In the genomic region with DNA sequence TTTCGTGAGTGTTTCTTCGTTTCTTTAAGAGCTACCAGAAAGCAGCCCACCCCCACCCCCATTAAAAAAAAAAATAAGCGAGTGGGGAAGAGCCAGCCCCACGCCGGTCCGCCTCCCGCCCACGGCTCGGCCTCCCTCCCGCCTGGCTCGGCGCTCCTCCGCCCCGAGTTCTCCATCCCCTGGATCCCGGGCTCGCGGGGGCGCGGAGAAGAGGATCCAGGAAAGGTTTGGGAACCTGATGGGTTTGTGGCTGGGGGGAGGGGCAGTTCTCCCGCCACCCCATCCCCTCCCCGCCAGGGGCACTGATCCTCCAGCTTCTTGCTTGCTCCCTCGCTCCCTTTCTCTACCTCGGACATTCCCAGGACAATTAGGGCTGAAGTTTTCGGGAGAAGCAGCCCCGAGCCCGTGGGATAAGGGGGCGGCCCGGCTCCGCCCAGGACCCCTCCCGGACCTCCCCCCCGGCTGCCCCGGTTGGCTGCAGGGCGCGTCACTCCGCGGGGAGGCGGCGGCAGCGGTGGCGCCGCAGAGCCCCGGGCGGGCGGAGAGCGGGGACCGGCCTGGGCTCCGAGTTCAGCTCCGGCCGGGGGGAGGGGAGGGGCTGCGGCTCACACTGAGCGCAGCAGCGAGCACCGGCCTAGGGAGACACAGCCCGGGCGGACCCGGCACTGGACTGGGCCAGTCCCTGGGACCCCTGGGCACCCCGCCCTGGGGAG, we compare ENCODE assay signal across 8 cellular contexts. TPM values are rescaled to one million over a fixed set of nuclear protein-coding genes. Genes with fewer than 3 reads are reported as not detected.
DNase-seq lines count a peak whose midpoint lies in the region; ATAC-seq and TF ChIP-seq lines count a peak whose summit lies in the region.

No MANE protein-coding gene starts in this region.

- WGBS in body of pancreas, 2 donors = 0 to 1% methylated on average over 16 to 56 of the region's 57 CpGs
- 1 to 7% (median 2%) methylated on average over 23 to 57 of the region's 57 CpGs for WGBS in stomach, 5 donors

- TF ChIP-seq EP300 in stomach (IDR thresholded peaks at IDR 0.05) = no peak

- H3K36me3 ChIP-seq in body of pancreas (replicated peaks in 1 of 2; ENCODE audit: insufficient read depth in 1 of 2, low read depth in 2 of 2) (no peaks in the 10 kb centered on the region), stomach (no peaks in the 10 kb centered on the region)

- H3K4me3 ChIP-seq in body of pancreas (peak overlapping the region in 1 of 2 donors; percentile 22), stomach (peak overlapping the region; percentile 32 to 53 (median 46))

- TF ChIP-seq CTCF in body of pancreas (IDR thresholded peaks at IDR 0.05) (no peak), stomach (IDR thresholded peaks at IDR 0.05) (no peak)

- TF ChIP-seq POLR2A in body of pancreas (IDR thresholded peaks at IDR 0.05) = no peak
- no peak for TF ChIP-seq POLR2A in stomach (IDR thresholded peaks at IDR 0.05)

- no peaks in the 10 kb centered on the region for H3K9me3 ChIP-seq in body of pancreas
- H3K9me3 ChIP-seq in stomach = peaks cover 0 to 19% (median 0%) of the 10 kb centered on the region in 4 donors

- H3K4me1 ChIP-seq in body of pancreas = peaks cover 42% of the 10 kb centered on the region
- H3K4me1 ChIP-seq in stomach = peaks cover 39 to 72% (median 54%) of the 10 kb centered on the region in 4 donors

- ATAC-seq in body of pancreas (peak; percentile 74), GM21717 (IDR thresholded peaks at IDR 0.05; ENCODE audit: unreplicated experiment) (no peak), HG03175 (IDR thresholded peaks at IDR 0.05; ENCODE audit: unreplicated experiment) (no peak), GM18870 (IDR thresholded peaks at IDR 0.05; ENCODE audit: unreplicated experiment) (no peak)

- intact Hi-C loops in body of pancreas (cut with DNase I) = loop anchor here (10.0 kb wide), 1 partner anchor 233 kb away; no protein-coding TSS in a partner anchor
- intact Hi-C loops in stomach (cut with DNase I; ENCODE audit: low total_unique reads) = no loop called here

- DNase-seq in SKM-1 treated with dmso at 0.1 percent for 144 hours (lab: John Stamatoyannopoulos, UW; ENCODE audit: unreplicated experiment) = peak; percentile 44
- DNase-seq in SKM-1 (lab: John Stamatoyannopoulos, UW; ENCODE audit: unreplicated experiment) = no peak
- DNase-seq in body of pancreas = peak; percentile 22 to 59 (median 40)
- DNase-seq in iPS-NIHi11 (ENCODE audit: low spot score) = peak; percentile 87
- peak; percentile 34 for DNase-seq in stomach

- peaks cover 4 to 58% of the 10 kb centered on the region in 2 donors for H3K27me3 ChIP-seq in body of pancreas
- H3K27me3 ChIP-seq in stomach = peaks cover 53 to 98% (median 77%) of the 10 kb centered on the region in 3 donors

- H3K27ac ChIP-seq in body of pancreas (peak overlapping the region in 2 of 4 donors; percentile 18 to 53), stomach (peak overlapping the region; percentile 64 to 83 (median 73))

RNA-seq across cellular contexts. Expression of gene SALL1, which starts 1.0 kb away (rescaled TPM):
- total RNA-seq in body of pancreas (under 1 TPM in 1 of 2 donors, not detected in 1; 0.52 TPM), stomach (1 to 10 TPM in 1 of 5 donors, under 1 TPM in 2, not detected in 2; 0.45 to 1.0 (median 0.92) TPM)
- 1 to 10 TPM in 2 of 3 donors, under 1 TPM in 1; 0.43 to 6.3 (median 2.6) TPM for polyA plus RNA-seq in stomach
